ENCODE assay signal across 9 cellular contexts in genomic region chr14:95520346-95520745, GRCh38. TPM values are rescaled to one million over a fixed set of nuclear protein-coding genes. Genes with fewer than 3 reads are reported as not detected.
A peak's percentile ranks its signal among the peaks of the same experiment; 100 is the strongest.
DNase-seq lines count a peak whose midpoint lies in the region; ATAC-seq and TF ChIP-seq lines count a peak whose summit lies in the region.
"Had no signal": no experiment of that assay in that cellular context is flagged by ENCODE, and none has a peak within 500 bp of the region (broad histone marks: within the 10 kb centered on the region; RNA-seq: fewer than 3 reads in every experiment).

No MANE protein-coding gene starts in this region.

- H3K4me3 ChIP-seq in BLaER1, result peak overlapping the region; percentile 89

- peak overlapping the region; percentile 94 for H3K9ac ChIP-seq in BLaER1

- H3K27ac Mint-ChIP-seq in activated naive CD8-positive, alpha-beta T cell treated with anti-CD3 and anti-CD28 coated beads for 36 hours, result peak overlapping the region; percentile 96
- H3K27ac Mint-ChIP-seq in naive thymus-derived CD8-positive, alpha-beta T cell, result peak overlapping the region; percentile 86 to 99 (median 96)

- in situ Hi-C loops in GM13976 (cut with MboI; ENCODE audit: low sequenced_read_pairs, unreplicated experiment), result no loop called here

- DNase-seq in activated naive CD8-positive, alpha-beta T cell treated with anti-CD3 and anti-CD28 coated beads for 36 hours, result no peak
- peak in 1 of 10 donors; percentile 21 for DNase-seq in naive thymus-derived CD8-positive, alpha-beta T cell
- DNase-seq in NCI-H82 (lab: John Stamatoyannopoulos, UW) (no peak), GM13976 (ENCODE audit: low spot score) (no peak)
- DNase-seq in activated effector memory CD4-positive, alpha-beta T cell treated with anti-CD3 and anti-CD28 coated beads, Interleukin-2, amount 50 U/mL, for 16 hours, result no peak
- DNase-seq: NCI-H1694 treated with DMSO at 0.1 percent for 48 hours had no signal

- H3K36me3 Mint-ChIP-seq in activated naive CD8-positive, alpha-beta T cell treated with anti-CD3 and anti-CD28 coated beads for 36 hours, result peaks cover 6% of the 10 kb centered on the region
- H3K36me3 Mint-ChIP-seq in naive thymus-derived CD8-positive, alpha-beta T cell, result no peaks in the 10 kb centered on the region

- no peaks in the 10 kb centered on the region for H3K27me3 Mint-ChIP-seq in activated naive CD8-positive, alpha-beta T cell treated with anti-CD3 and anti-CD28 coated beads for 36 hours
- no peaks in the 10 kb centered on the region for H3K27me3 Mint-ChIP-seq in naive thymus-derived CD8-positive, alpha-beta T cell

- no peaks in the 10 kb centered on the region for H3K9me3 Mint-ChIP-seq in activated naive CD8-positive, alpha-beta T cell treated with anti-CD3 and anti-CD28 coated beads for 36 hours
- H3K9me3 Mint-ChIP-seq in naive thymus-derived CD8-positive, alpha-beta T cell, result no peaks in the 10 kb centered on the region

- ATAC-seq in naive thymus-derived CD8-positive, alpha-beta T cell, result no peak
- ATAC-seq in HG02623 (IDR thresholded peaks at IDR 0.05; ENCODE audit: unreplicated experiment), result no peak

- H3K4me1 Mint-ChIP-seq in activated naive CD8-positive, alpha-beta T cell treated with anti-CD3 and anti-CD28 coated beads for 36 hours, result peaks cover 75% of the 10 kb centered on the region
- peaks cover 52 to 85% (median 81%) of the 10 kb centered on the region in 4 donors for H3K4me1 Mint-ChIP-seq in naive thymus-derived CD8-positive, alpha-beta T cell

- H3K27ac ChIP-seq in BLaER1 (peak overlapping the region; percentile 90), KOPT-K1 (ENCODE audit: low read depth, low read length, poor library complexity, severe bottlenecking) (peak overlapping the region; percentile 87)

- no peaks in the 10 kb centered on the region for H3K27me3 ChIP-seq in BLaER1

- POLR2A ChIA-PET in naive thymus-derived CD8-positive, alpha-beta T cell (lab: Charles Lee), result interaction anchor here (1.1 to 16.9 kb wide), 6 partner anchors 10 to 363 kb away, joined by 3 to 398 read pairs (median 5); partner anchors contain the start of genes DICER1 and GLRX5

- H3K4me3 Mint-ChIP-seq in activated naive CD8-positive, alpha-beta T cell treated with anti-CD3 and anti-CD28 coated beads for 36 hours, result peak overlapping the region; percentile 65
- peak overlapping the region; percentile 67 to 89 (median 83) for H3K4me3 Mint-ChIP-seq in naive thymus-derived CD8-positive, alpha-beta T cell

- H3K36me3 ChIP-seq in BLaER1, result no peaks in the 10 kb centered on the region
- H3K36me3 ChIP-seq in KOPT-K1 (ENCODE audit: insufficient read depth, low read length), result no peaks in the 10 kb centered on the region

- H3K9me3 ChIP-seq in BLaER1, result no peaks in the 10 kb centered on the region
- no peaks in the 10 kb centered on the region for H3K9me3 ChIP-seq in KOPT-K1 (ENCODE audit: insufficient read depth, low read length, poor library complexity, severe bottlenecking)

- TF ChIP-seq CTCF in GM13976 (IDR thresholded peaks at IDR 0.05; ENCODE audit: borderline replicate concordance, control extremely low read depth, extremely low read depth, insufficient read depth, missing control alignments), result no peak

- H3K4me1 ChIP-seq in BLaER1, result peaks cover 86% of the 10 kb centered on the region

- H4K20me1 ChIP-seq in BLaER1, result no peaks in the 10 kb centered on the region

- peak overlapping the region; percentile 96 for H3K4me2 ChIP-seq in BLaER1

RNA-seq across cellular contexts. Expression of gene SYNE3, which starts 3.9 kb away (rescaled TPM):
- 10 to 100 TPM; 38.0 to 38.8 TPM for total RNA-seq in activated naive CD8-positive, alpha-beta T cell treated with anti-CD3 and anti-CD28 coated beads for 36 hours
- total RNA-seq in naive thymus-derived CD8-positive, alpha-beta T cell, result 10 to 100 TPM; 47.1 to 48.2 TPM
- 1 to 10 TPM; 2.4 to 4.6 (median 4.5) TPM for polyA plus RNA-seq in naive thymus-derived CD8-positive, alpha-beta T cell

RNA-seq across cellular contexts. Expression of gene GLRX5, which starts 14.5 kb away (rescaled TPM):
- total RNA-seq in activated naive CD8-positive, alpha-beta T cell treated with anti-CD3 and anti-CD28 coated beads for 36 hours, result 10 to 100 TPM; 57.9 to 60.7 TPM
- total RNA-seq in naive thymus-derived CD8-positive, alpha-beta T cell, result 10 to 100 TPM; 17.9 to 22.5 TPM
- polyA plus RNA-seq in naive thymus-derived CD8-positive, alpha-beta T cell, result 10 to 100 TPM; 61.6 to 87.6 (median 67.6) TPM
